In genomic region chr9:77277719-77278118, GRCh38 we compare ENCODE assay signal across 4 cellular contexts.
"Had no signal": no experiment of that assay in that cellular context is flagged by ENCODE, and none has a peak within 500 bp of the region (broad histone marks: within the 10 kb centered on the region; RNA-seq: fewer than 3 reads in every experiment).

No MANE protein-coding gene starts in this region.

- H3K4me3 ChIP-seq: K562 had no signal

- DNase-seq: IMR-90, KBM-7 had no signal

- H3K27ac ChIP-seq: HL-60 had no signal
